ENCODE assay signal across 15 cellular contexts in genomic region chr5:174355995-174356394, GRCh38.
DNase-seq lines count a peak whose midpoint lies in the region; ATAC-seq and TF ChIP-seq lines count a peak whose summit lies in the region.
"Had no signal": no experiment of that assay in that cellular context is flagged by ENCODE, and none has a peak within 500 bp of the region (broad histone marks: within the 10 kb centered on the region; RNA-seq: fewer than 3 reads in every experiment).

No MANE protein-coding gene starts in this region.

- no peaks in the 10 kb centered on the region for H3K27me3 ChIP-seq in ACC112 (ENCODE audit: insufficient read depth, low read length)
- H3K27me3 ChIP-seq in RWPE2 (ENCODE audit: insufficient read depth, poor library complexity, severe bottlenecking), result no peaks in the 10 kb centered on the region
- no peaks in the 10 kb centered on the region for H3K27me3 ChIP-seq in mesenchymal stem cell (ENCODE audit: control insufficient read depth in 1 of 2, insufficient read depth in 1 of 2, low read length in 2 of 2)
- no peaks in the 10 kb centered on the region for H3K27me3 ChIP-seq in CD4-positive, alpha-beta T cell (ENCODE audit: control insufficient read depth, insufficient read depth, low read length)
- H3K27me3 ChIP-seq: BLaER1 treated with 17β-estradiol and CSF1 and Interleukin-3, amounts not matched to agents 10 nM and 100 nM had no signal

- no peaks in the 10 kb centered on the region for H3K79me1 ChIP-seq in mesenchymal stem cell (replicated peaks; ENCODE audit: low read length, poor library complexity, severe bottlenecking)

- no peaks in the 10 kb centered on the region for H3K9me3 ChIP-seq in RWPE2 (ENCODE audit: severe bottlenecking)
- H3K9me3 ChIP-seq in mesenchymal stem cell (ENCODE audit: control insufficient read depth, low read length), result peaks cover 3% of the 10 kb centered on the region
- H3K9me3 ChIP-seq in CD4-positive, alpha-beta T cell (ENCODE audit: control insufficient read depth, low read length), result no peaks in the 10 kb centered on the region
- H3K9me3 ChIP-seq: BLaER1 treated with 17β-estradiol and CSF1 and Interleukin-3, amounts not matched to agents 10 nM and 100 nM; HAP-1 had no signal

- H2BK12ac ChIP-seq in mesenchymal stem cell (ENCODE audit: low read length in 2 of 2), result no peak overlapping the region

- no peak overlapping the region for H2BK15ac ChIP-seq in mesenchymal stem cell (ENCODE audit: low read depth, poor library complexity, severe bottlenecking)

- H2AFZ ChIP-seq in ACC112 (ENCODE audit: low read length, unreplicated experiment) (no peak overlapping the region), mesenchymal stem cell (ENCODE audit: low read depth, low read length) (no peak overlapping the region)

- H3K4me3 Mint-ChIP-seq in CD4-positive, alpha-beta T cell, result no peak overlapping the region
- H3K4me3 Mint-ChIP-seq: CD4-positive, alpha-beta memory T cell; IgD-negative memory B cell had no signal

- H3K27ac Mint-ChIP-seq in CD4-positive, alpha-beta T cell, result no peak overlapping the region
- H3K27ac Mint-ChIP-seq: CD4-positive, alpha-beta memory T cell; IgD-negative memory B cell had no signal

- H3K4me1 Mint-ChIP-seq in CD4-positive, alpha-beta T cell (ENCODE audit: low read depth), result no peaks in the 10 kb centered on the region
- H3K4me1 Mint-ChIP-seq: CD4-positive, alpha-beta memory T cell; IgD-negative memory B cell had no signal

- no peaks in the 10 kb centered on the region for H3K79me2 ChIP-seq in ACC112 (ENCODE audit: control insufficient read depth, insufficient read depth, low read length, unreplicated experiment)

- intact Hi-C loops in CD4-positive, alpha-beta T cell (cut with DNase I, micrococcal nuclease), result no loop called here

- H3K4me2 ChIP-seq in mesenchymal stem cell (ENCODE audit: low read length, poor library complexity, severe bottlenecking), result no peak overlapping the region

- H3K27ac ChIP-seq in ACC112 (ENCODE audit: low read depth, low read length), result peak overlapping the region; percentile 73
- peak overlapping the region; percentile 54 for H3K27ac ChIP-seq in RWPE2 (ENCODE audit: poor library complexity, severe bottlenecking)
- H3K27ac ChIP-seq in mesenchymal stem cell (ENCODE audit: low read length, poor library complexity, severe bottlenecking), result no peak overlapping the region
- H3K27ac ChIP-seq in CD4-positive, alpha-beta T cell (ENCODE audit: low read depth, low read length), result no peak overlapping the region
- H3K27ac ChIP-seq: BLaER1 treated with 17β-estradiol and CSF1 and Interleukin-3, amounts not matched to agents 10 nM and 100 nM had no signal

- H3K4me1 ChIP-seq in ACC112 (ENCODE audit: control insufficient read depth, insufficient read depth, low read length, unreplicated experiment) (peaks cover 6% of the 10 kb centered on the region), RWPE2 (ENCODE audit: insufficient read depth, poor library complexity, severe bottlenecking) (peaks cover 12% of the 10 kb centered on the region), mesenchymal stem cell (ENCODE audit: control insufficient read depth, insufficient read depth, low read depth, low read length) (no peaks in the 10 kb centered on the region)
- H3K4me1 ChIP-seq: HAP-1 had no signal

- peak overlapping the region; percentile 50 for H3K9ac ChIP-seq in mesenchymal stem cell (ENCODE audit: low read length)
- H3K9ac ChIP-seq: BLaER1 treated with 17β-estradiol and CSF1 and Interleukin-3, amounts not matched to agents 10 nM and 100 nM had no signal

- H2AK5ac ChIP-seq in mesenchymal stem cell (ENCODE audit: low read length, severe bottlenecking), result no peak overlapping the region

- CTCF ChIA-PET in CD4-positive, alpha-beta T cell (lab: Charles Lee), result no interaction called here

- H3K36me3 Mint-ChIP-seq in CD4-positive, alpha-beta T cell (ENCODE audit: low read depth), result no peaks in the 10 kb centered on the region
- H3K36me3 Mint-ChIP-seq: CD4-positive, alpha-beta memory T cell; IgD-negative memory B cell had no signal

- POLR2A ChIA-PET in CD4-positive, alpha-beta T cell (lab: Charles Lee), result no interaction called here

- no peak overlapping the region for H2BK120ac ChIP-seq in mesenchymal stem cell (ENCODE audit: low read depth, low read length)

- peak; percentile 34 for DNase-seq in A172 (ENCODE audit: low spot score)
- no peak for DNase-seq in RWPE2 (ENCODE audit: low spot score)
- no peak for DNase-seq in mesenchymal stem cell
- no peak for DNase-seq in pons (ENCODE audit: low spot score)
- DNase-seq in T-helper 2 cell, result no peak
- no peak for DNase-seq in activated T-cell treated with anti-CD3 and anti-CD28 coated beads, Interleukin-2, amount 50 U/mL, for 48 hours
- DNase-seq in CD4-positive, alpha-beta T cell, result no peak
- DNase-seq: CD4-positive, alpha-beta memory T cell; DMS153; DND-41; GF-D8 had no signal

- H3K4me3 ChIP-seq in ACC112 (ENCODE audit: low read depth, low read length), result no peak overlapping the region
- H3K4me3 ChIP-seq in RWPE2 (ENCODE audit: severe bottlenecking), result no peak overlapping the region
- H3K4me3 ChIP-seq in mesenchymal stem cell (ENCODE audit: insufficient read depth in 1 of 2, low read depth in 1 of 2, low read length in 2 of 2), result no peak overlapping the region
- H3K4me3 ChIP-seq: BLaER1 treated with 17β-estradiol and CSF1 and Interleukin-3, amounts not matched to agents 10 nM and 100 nM; HAP-1 had no signal

- peaks cover 13% of the 10 kb centered on the region for H3K27me3 Mint-ChIP-seq in CD4-positive, alpha-beta T cell
- H3K27me3 Mint-ChIP-seq: IgD-negative memory B cell had no signal

- H4K8ac ChIP-seq in mesenchymal stem cell (ENCODE audit: low read length), result no peak overlapping the region

- ATAC-seq in RWPE2 (ENCODE audit: low read depth), result no peak
- ATAC-seq in CD4-positive, alpha-beta T cell (ENCODE audit: poor library complexity), result no peak

- H3K4ac ChIP-seq in mesenchymal stem cell (ENCODE audit: low read depth in 1 of 2, low read length in 2 of 2), result no peak overlapping the region

- no peaks in the 10 kb centered on the region for H3K36me3 ChIP-seq in ACC112 (ENCODE audit: insufficient read depth, low read length)
- no peaks in the 10 kb centered on the region for H3K36me3 ChIP-seq in RWPE2 (ENCODE audit: low read depth)
- no peaks in the 10 kb centered on the region for H3K36me3 ChIP-seq in mesenchymal stem cell (ENCODE audit: control insufficient read depth in 1 of 2, insufficient read depth in 2 of 2, low read depth in 1 of 2, low read length in 2 of 2)
- H3K36me3 ChIP-seq: BLaER1 treated with 17β-estradiol and CSF1 and Interleukin-3, amounts not matched to agents 10 nM and 100 nM; HAP-1 had no signal

- 79% methylated on average over 2 of the region's 2 CpGs for WGBS in mesenchymal stem cell

- no peak overlapping the region for H3K23ac ChIP-seq in mesenchymal stem cell (ENCODE audit: low read length in 2 of 2)

- no peak overlapping the region for H4K91ac ChIP-seq in mesenchymal stem cell (ENCODE audit: low read length)

- no peak overlapping the region for H2BK5ac ChIP-seq in mesenchymal stem cell (ENCODE audit: low read depth, low read length, poor library complexity, severe bottlenecking)

- no peak overlapping the region for H3K14ac ChIP-seq in mesenchymal stem cell (ENCODE audit: low read length in 2 of 2)

- no peaks in the 10 kb centered on the region for H3K9me3 Mint-ChIP-seq in CD4-positive, alpha-beta T cell

- no peak overlapping the region for H3K18ac ChIP-seq in mesenchymal stem cell (ENCODE audit: low read depth in 1 of 2, low read length in 2 of 2)

- TF ChIP-seq CTCF in RWPE2 (IDR thresholded peaks at IDR 0.05; ENCODE audit: poor library complexity, severe bottlenecking), result no peak
- no peak for TF ChIP-seq CTCF in CD4-positive, alpha-beta T cell (IDR thresholded peaks at IDR 0.05)

Comparison
In these comparisons a context has a peak if more than half of its experiments do, and no peak if none do; other contexts are left out.
1. H3K27ac ChIP-seq: peak in ACC112 (single experiment) and RWPE2 (single experiment); none in mesenchymal stem cell (single experiment) and CD4-positive, alpha-beta T cell (single experiment).